Comparison of ENCODE assay signal across 12 cellular contexts in genomic region chr18:9870431-9871023, GRCh38. TPM values are rescaled to one million over a fixed set of nuclear protein-coding genes. Genes with fewer than 3 reads are reported as not detected.
DNase-seq lines count a peak whose midpoint lies in the region; ATAC-seq and TF ChIP-seq lines count a peak whose summit lies in the region.
"Had no signal": no experiment of that assay in that cellular context is flagged by ENCODE, and none has a peak within 500 bp of the region (broad histone marks: within the 10 kb centered on the region; RNA-seq: fewer than 3 reads in every experiment).

No MANE protein-coding gene starts in this region.

- no peak overlapping the region for H3K4me3 Mint-ChIP-seq in endothelial cell (ENCODE audit: unreplicated experiment)
- H3K4me3 Mint-ChIP-seq: activated naive CD8-positive, alpha-beta T cell treated with anti-CD3 and anti-CD28 coated beads, Interleukin-2, amount 10 ng/mL, durations not matched to agents 7 days and 5 days had no signal

- no peaks in the 10 kb centered on the region for H3K79me2 ChIP-seq in KMS-11 (ENCODE audit: insufficient read depth, low read depth)

- peaks cover 9% of the 10 kb centered on the region for H3K27me3 Mint-ChIP-seq in endothelial cell (ENCODE audit: unreplicated experiment)
- H3K27me3 Mint-ChIP-seq: activated naive CD8-positive, alpha-beta T cell treated with anti-CD3 and anti-CD28 coated beads, Interleukin-2, amount 10 ng/mL, durations not matched to agents 7 days and 5 days had no signal

- no peaks in the 10 kb centered on the region for H3K9me3 ChIP-seq in neutrophil

- H2AFZ ChIP-seq in KMS-11 (ENCODE audit: low read depth), result peak overlapping the region; percentile 75

- peaks cover 29% of the 10 kb centered on the region for H3K4me1 Mint-ChIP-seq in endothelial cell (ENCODE audit: unreplicated experiment)

- H3K4me3 ChIP-seq in KMS-11 (IDR thresholded peaks at IDR 0.05; ENCODE audit: insufficient read depth, low read depth, low read length) (no peak overlapping the region), neutrophil (ENCODE audit: low read depth in 1 of 2, low read length in 1 of 2) (peak overlapping the region in 1 of 2 experiments; percentile 3), coronary artery (no peak overlapping the region)
- H3K4me3 ChIP-seq: dorsolateral prefrontal cortex had no signal

- H3K36me3 ChIP-seq in KMS-11 (ENCODE audit: insufficient read depth), result no peaks in the 10 kb centered on the region
- H3K36me3 ChIP-seq in neutrophil, result no peaks in the 10 kb centered on the region

- H3K4me1 ChIP-seq in KMS-11 (ENCODE audit: low read depth, poor library complexity, severe bottlenecking) (peaks cover 44% of the 10 kb centered on the region), neutrophil (ENCODE audit: control insufficient read depth in 1 of 2, insufficient read depth in 1 of 2, low read depth in 1 of 2, low read length in 1 of 2) (peaks cover 26 to 31% of the 10 kb centered on the region in 2 experiments)

- peak overlapping the region; percentile 7 for H3K27ac Mint-ChIP-seq in endothelial cell (ENCODE audit: unreplicated experiment)
- H3K27ac Mint-ChIP-seq: activated naive CD8-positive, alpha-beta T cell treated with anti-CD3 and anti-CD28 coated beads, Interleukin-2, amount 10 ng/mL, durations not matched to agents 7 days and 5 days had no signal

- H3K9me3 Mint-ChIP-seq in endothelial cell (ENCODE audit: unreplicated experiment), result peaks cover 8% of the 10 kb centered on the region

- H3K4me2 ChIP-seq in KMS-11, result peak overlapping the region; percentile 91

- no peaks in the 10 kb centered on the region for H4K20me1 ChIP-seq in KMS-11 (ENCODE audit: insufficient read depth)

- H3K27me3 ChIP-seq in KMS-11 (ENCODE audit: insufficient read depth, low read depth) (no peaks in the 10 kb centered on the region), neutrophil (no peaks in the 10 kb centered on the region)

- ATAC-seq in GM21360 (IDR thresholded peaks at IDR 0.05; ENCODE audit: unreplicated experiment) (peak; percentile 15), HG03378 (IDR thresholded peaks at IDR 0.05; ENCODE audit: unreplicated experiment) (no peak), GM19035 (IDR thresholded peaks at IDR 0.05; ENCODE audit: unreplicated experiment) (no peak)

- peak overlapping the region; percentile 68 for H3K9ac ChIP-seq in KMS-11

- DNase-seq in endothelial cell (ENCODE audit: low spot score), result no peak
- DNase-seq in coronary artery (ENCODE audit: low spot score), result no peak
- no peak for DNase-seq in NCI-H524 (lab: John Stamatoyannopoulos, UW)
- DNase-seq: activated naive CD8-positive, alpha-beta T cell treated with anti-CD3 and anti-CD28 coated beads, Interleukin-2, amount 10 ng/mL, durations not matched to agents 7 days and 5 days; dorsolateral prefrontal cortex; NCI-H1694 had no signal

- H3K36me3 Mint-ChIP-seq in endothelial cell (ENCODE audit: low read depth, unreplicated experiment), result peaks cover 10% of the 10 kb centered on the region
- H3K36me3 Mint-ChIP-seq: activated naive CD8-positive, alpha-beta T cell treated with anti-CD3 and anti-CD28 coated beads, Interleukin-2, amount 10 ng/mL, durations not matched to agents 7 days and 5 days had no signal

- H3K27ac ChIP-seq in KMS-11 (peak overlapping the region; percentile 84), neutrophil (peak overlapping the region; percentile 68), coronary artery (no peak overlapping the region)
- H3K27ac ChIP-seq: dorsolateral prefrontal cortex had no signal

- TF ChIP-seq CTCF in KMS-11 (conservative IDR thresholded peaks at IDR 0.05; ENCODE audit: low read depth, low read length) (no peak), endothelial cell (IDR thresholded peaks at IDR 0.05; ENCODE audit: unreplicated experiment) (no peak), neutrophil (IDR thresholded peaks at IDR 0.05) (no peak), coronary artery (IDR thresholded peaks at IDR 0.05) (no peak)

RNA-seq across cellular contexts. Expression of gene TXNDC2, which starts 15.2 kb away (rescaled TPM):
- total RNA-seq in endothelial cell (ENCODE audit: unreplicated experiment), result not detected
- total RNA-seq: activated CD8-positive, alpha-beta memory T cell treated with anti-CD3 and anti-CD28 coated beads for 36 hours; activated naive CD8-positive, alpha-beta T cell treated with anti-CD3 and anti-CD28 coated beads, Interleukin-2, amount 10 ng/mL, durations not matched to agents 7 days and 5 days had no signal

RNA-seq across cellular contexts. Expression of gene VAPA, which starts 43.3 kb away (rescaled TPM):
- total RNA-seq in endothelial cell (ENCODE audit: unreplicated experiment), result 180 TPM

Comparison
In these comparisons a context has a peak if more than half of its experiments do, and no peak if none do; other contexts are left out.
1. H3K27ac ChIP-seq: peak in KMS-11 (single experiment) and neutrophil (single experiment); none in coronary artery (0 of 2).